ENCODE assay signal across 10 cellular contexts in the genomic region with DNA sequence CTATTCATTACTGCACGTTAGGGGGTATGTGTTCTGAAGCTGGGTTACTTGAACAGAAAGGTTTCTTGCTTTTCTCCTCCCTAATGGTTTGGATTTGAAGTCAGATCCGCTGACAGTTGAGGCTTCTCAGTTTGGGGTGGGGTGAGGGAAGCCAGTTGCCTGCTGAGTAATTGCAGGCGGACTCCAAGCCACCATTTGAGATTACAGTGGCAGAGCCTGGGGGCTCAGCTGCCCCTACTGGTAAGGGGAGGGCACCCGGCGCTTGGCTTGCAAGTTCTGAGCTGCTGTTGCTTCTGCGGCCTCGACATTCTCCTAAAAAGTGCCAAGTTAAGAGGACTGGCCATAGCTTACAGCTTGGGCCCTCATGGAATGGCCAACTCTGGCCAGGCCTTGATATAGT. TPM values are rescaled to one million over a fixed set of nuclear protein-coding genes. Genes with fewer than 3 reads are reported as not detected.
DNase-seq lines count a peak whose midpoint lies in the region; ATAC-seq lines count a peak whose summit lies in the region.
"Had no signal": no experiment of that assay in that cellular context is flagged by ENCODE, and none has a peak within 500 bp of the region (broad histone marks: within the 10 kb centered on the region; RNA-seq: fewer than 3 reads in every experiment).

No MANE protein-coding gene starts in this region.

- no peak overlapping the region; the same call in 1 of the 2 replicates for H2AFZ ChIP-seq in GM23248

- intact Hi-C loops in activated CD4-positive, alpha-beta memory T cell treated with anti-CD3 and anti-CD28 coated beads for 36 hours (cut with micrococcal nuclease), result loop anchor here (2.0 to 5.0 kb wide), 4 partner anchors 30 to 170 kb away; no protein-coding TSS in a partner anchor

- no peak overlapping the region for H3K27ac ChIP-seq in GM23248

- POLR2A ChIA-PET in activated CD4-positive, alpha-beta memory T cell treated with anti-CD3 and anti-CD28 coated beads for 36 hours (lab: Charles Lee), result interaction anchor here (1.7 kb wide), 1 partner anchor 45 kb away, joined by 4 read pairs; no protein-coding TSS in a partner anchor

- H3K9me3 ChIP-seq in iPS-15b (ENCODE audit: control insufficient read depth, insufficient read depth, low read length) (no peaks in the 10 kb centered on the region), GM23248 (ENCODE audit: low read depth) (no peaks in the 10 kb centered on the region)
- H3K9me3 ChIP-seq: transverse colon had no signal

- H3K27me3 ChIP-seq in iPS-15b (ENCODE audit: control insufficient read depth, insufficient read depth, low read length), result peaks cover 27% of the 10 kb centered on the region
- peaks cover 26% of the 10 kb centered on the region for H3K27me3 ChIP-seq in GM23248 (replicated peaks; ENCODE audit: insufficient read depth)

- in situ Hi-C loops in GM23248 (cut with MboI), result no loop called here

- ATAC-seq in activated CD4-positive, CD25-positive, alpha-beta regulatory T cell treated with anti-CD3 and anti-CD28 coated beads, Interleukin-2, amount 50 U/mL, for 24 hours, result no peak
- ATAC-seq in stimulated activated naive CD8-positive, alpha-beta T cell treated with anti-CD3 and anti-CD28 coated beads, Interleukin-15, amount 100 ng/mL, for 72 hours, result no peak

- H3K9ac ChIP-seq in iPS-15b (ENCODE audit: low read depth, low read length) (peak overlapping the region; percentile 27), GM23248 (no peak overlapping the region)

- H3K4me2 ChIP-seq in GM23248 (ENCODE audit: unreplicated experiment), result no peak overlapping the region

- no peaks in the 10 kb centered on the region for H3K36me3 Mint-ChIP-seq in activated CD4-positive, alpha-beta memory T cell treated with anti-CD3 and anti-CD28 coated beads for 36 hours

- peak overlapping the region; percentile 65 for H3K4me3 Mint-ChIP-seq in activated CD4-positive, alpha-beta memory T cell treated with anti-CD3 and anti-CD28 coated beads for 36 hours
- peak overlapping the region; percentile 79 to 95 for H3K4me3 Mint-ChIP-seq in stimulated activated naive CD8-positive, alpha-beta T cell treated with anti-CD3 and anti-CD28 coated beads, Interleukin-15, amount 100 ng/mL, for 72 hours

- 95 to 98% methylated on average over 7 of the region's 7 CpGs for WGBS in GM23248 (ENCODE audit: low coverage in 1 of 2, low lambda C conversion rate in 2 of 2, missing lambda C conversion rate in 2 of 2), 2 experiments

- peak overlapping the region; percentile 60 for H3K4me3 ChIP-seq in iPS-15b (ENCODE audit: low read depth, low read length)
- no peak overlapping the region for H3K4me3 ChIP-seq in GM23248

- H3F3A ChIP-seq in GM23248 (ENCODE audit: insufficient read depth), result peaks cover 13% of the 10 kb centered on the region; the same call in 1 of the 2 replicates

- H3K79me2 ChIP-seq in GM23248 (ENCODE audit: insufficient read depth), result no peaks in the 10 kb centered on the region

- no peaks in the 10 kb centered on the region for H3K9me2 ChIP-seq in GM23248 (ENCODE audit: insufficient read depth)

- H3K4me1 Mint-ChIP-seq in activated CD4-positive, alpha-beta memory T cell treated with anti-CD3 and anti-CD28 coated beads for 36 hours (ENCODE audit: low read depth), result peaks cover 37% of the 10 kb centered on the region
- peaks cover 50% of the 10 kb centered on the region for H3K4me1 Mint-ChIP-seq in stimulated activated naive CD8-positive, alpha-beta T cell treated with anti-CD3 and anti-CD28 coated beads, Interleukin-15, amount 100 ng/mL, for 72 hours

- no peaks in the 10 kb centered on the region for H4K20me1 ChIP-seq in GM23248 (ENCODE audit: insufficient read depth)

- peaks cover 65% of the 10 kb centered on the region for H3K27me3 Mint-ChIP-seq in activated CD4-positive, alpha-beta memory T cell treated with anti-CD3 and anti-CD28 coated beads for 36 hours
- peaks cover 99% of the 10 kb centered on the region for H3K27me3 Mint-ChIP-seq in stimulated activated naive CD8-positive, alpha-beta T cell treated with anti-CD3 and anti-CD28 coated beads, Interleukin-15, amount 100 ng/mL, for 72 hours

- CTCF ChIA-PET in activated CD4-positive, alpha-beta memory T cell treated with anti-CD3 and anti-CD28 coated beads for 36 hours (lab: Charles Lee), result interaction anchor here (1.0 to 4.8 kb wide), 7 partner anchors 9 to 171 kb away, joined by 4 to 64 read pairs (median 10); no protein-coding TSS in a partner anchor

- peak; percentile 27 for DNase-seq in activated CD4-positive, CD25-positive, alpha-beta regulatory T cell treated with anti-CD3 and anti-CD28 coated beads, Interleukin-2, amount 50 U/mL, for 72 hours
- peak; percentile 39 for DNase-seq in activated CD4-positive, alpha-beta memory T cell treated with anti-CD3 and anti-CD28 coated beads for 36 hours
- peak in 1 of 2 donors; percentile 24 for DNase-seq in stimulated activated naive CD8-positive, alpha-beta T cell treated with anti-CD3 and anti-CD28 coated beads, Interleukin-15, amount 100 ng/mL, for 72 hours
- DNase-seq in globus pallidus (ENCODE audit: low spot score) (no peak), GM23248 (no peak), D341Med (ENCODE audit: low spot score) (no peak)
- DNase-seq: SW 1271 had no signal

- H3K9me3 Mint-ChIP-seq in activated CD4-positive, alpha-beta memory T cell treated with anti-CD3 and anti-CD28 coated beads for 36 hours, result no peaks in the 10 kb centered on the region
- no peaks in the 10 kb centered on the region for H3K9me3 Mint-ChIP-seq in stimulated activated naive CD8-positive, alpha-beta T cell treated with anti-CD3 and anti-CD28 coated beads, Interleukin-15, amount 100 ng/mL, for 72 hours

- H3K4me1 ChIP-seq in iPS-15b (ENCODE audit: control insufficient read depth, insufficient read depth, low read length) (peaks cover 29% of the 10 kb centered on the region), GM23248 (ENCODE audit: insufficient read depth) (peaks cover 15% of the 10 kb centered on the region)

- no peak overlapping the region for H3K27ac Mint-ChIP-seq in activated CD4-positive, alpha-beta memory T cell treated with anti-CD3 and anti-CD28 coated beads for 36 hours
- H3K27ac Mint-ChIP-seq in stimulated activated naive CD8-positive, alpha-beta T cell treated with anti-CD3 and anti-CD28 coated beads, Interleukin-15, amount 100 ng/mL, for 72 hours, result no peak overlapping the region

- H3K36me3 ChIP-seq in iPS-15b (ENCODE audit: control insufficient read depth, insufficient read depth, low read length) (no peaks in the 10 kb centered on the region), GM23248 (ENCODE audit: low read depth) (no peaks in the 10 kb centered on the region)
- H3K36me3 ChIP-seq: transverse colon had no signal

RNA-seq across cellular contexts. Expression of a gene that starts 2.0 kb away (rescaled TPM):
- not detected for total RNA-seq in activated CD4-positive, alpha-beta memory T cell treated with anti-CD3 and anti-CD28 coated beads for 36 hours
- total RNA-seq in GM23248 (2014; rRNA removed; shearing (Covaris generic)), result not detected in 2 replicates
- not detected in 2 replicates for polyA plus RNA-seq in GM23248 (2016; fragmentation: Nextera tagmentation; extraction: Ambion mirVana)
- total RNA-seq: transverse colon had no signal

Comparison
In these comparisons a context has a peak if more than half of its experiments do, and no peak if none do; other contexts are left out.
1. DNase-seq: peak in activated CD4-positive, CD25-positive, alpha-beta regulatory T cell treated with anti-CD3 and anti-CD28 coated beads, Interleukin-2, amount 50 U/mL, for 72 hours (single experiment) and activated CD4-positive, alpha-beta memory T cell treated with anti-CD3 and anti-CD28 coated beads for 36 hours (single experiment); none in globus pallidus (single experiment), GM23248 (single experiment) and D341Med (single experiment).